ENCODE assay signal across 34 cellular contexts in the genomic region with DNA sequence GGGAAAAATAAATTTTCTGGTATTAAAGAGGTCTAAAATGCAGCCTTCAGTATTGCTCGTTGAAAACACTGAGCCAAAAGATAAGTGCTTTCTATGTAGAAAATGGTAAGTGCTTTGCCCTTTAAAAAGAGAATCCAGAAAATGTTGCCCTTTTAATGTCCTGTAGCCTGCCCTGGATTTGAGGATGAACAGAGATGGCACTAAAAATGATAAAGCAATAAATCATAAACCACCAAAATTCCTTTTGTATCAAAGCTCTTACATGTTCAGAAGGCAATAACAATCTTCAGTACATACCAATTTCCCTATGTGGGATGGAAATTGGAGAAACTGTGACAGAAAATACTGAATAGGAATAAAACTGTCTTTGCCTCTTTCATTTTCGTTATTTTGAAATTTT.
"Had no signal": no experiment of that assay in that cellular context is flagged by ENCODE, and none has a peak within 500 bp of the region (broad histone marks: within the 10 kb centered on the region; RNA-seq: fewer than 3 reads in every experiment).

No MANE protein-coding gene starts in this region.

- H3K9me3 ChIP-seq: adrenal gland, body of pancreas, colonic mucosa, esophagus squamous epithelium, gastrocnemius medialis, heart right ventricle had no signal

- DNase-seq: activated B cell treated with CpG ODN at 0.5 μM for 24 hours; activated CD4-positive, alpha-beta T cell treated with anti-CD3 and anti-CD28 coated beads for 48 hours; activated CD4-positive, alpha-beta T cell treated with anti-CD3 and anti-CD28 coated beads, Interleukin-2, amount 50 U/mL, for 1 hour; activated CD4-positive, alpha-beta T cell treated with anti-CD3 and anti-CD28 coated beads, Interleukin-2, amount 50 U/mL, for 48 hours; activated CD8-positive, alpha-beta memory T cell treated with anti-CD3 and anti-CD28 coated beads, Interleukin-2, amount 10 ng/mL, durations not matched to agents 7 days and 5 days; activated CD8-positive, alpha-beta memory T cell treated with anti-CD3 and anti-CD28 coated beads, Interleukin-2, amount 50 U/mL, for 4 hours; activated CD8-positive, alpha-beta T cell treated with anti-CD3 and anti-CD28 coated beads, Interleukin-2, amount 10 ng/mL, durations not matched to agents 7 days and 5 days; activated effector memory CD4-positive, alpha-beta T cell treated with anti-CD3 and anti-CD28 coated beads, Interleukin-2, amount 50 U/mL, for 16 hours; activated naive CD4-positive, alpha-beta T cell treated with anti-CD3 and anti-CD28 coated beads for 36 hours; activated naive CD8-positive, alpha-beta T cell treated with anti-CD3 and anti-CD28 coated beads for 36 hours; activated naive CD8-positive, alpha-beta T cell treated with anti-CD3 and anti-CD28 coated beads, Interleukin-2, amount 50 U/mL, for 24 hours; activated T-cell treated with anti-CD3 and anti-CD28 coated beads, Interleukin-2, amount 50 U/mL, for 1 hour; activated T-cell treated with anti-CD3 and anti-CD28 coated beads, Interleukin-2, amount 50 U/mL, for 48 hours; adrenal gland; amygdala; aorta; body of pancreas; central memory CD4-positive, alpha-beta T cell; cerebellar nuclear complex; colonic mucosa; effector CD8-positive, alpha-beta T cell; esophagus squamous epithelium; foreskin fibroblast; gastrocnemius medialis; glutamatergic neuron; heart right ventricle; T-helper 1 cell; T-helper 17 cell; T1000; WERI-Rb-1 had no signal

- H3K27me3 ChIP-seq: adrenal gland, body of pancreas, colonic mucosa, esophagus squamous epithelium, gastrocnemius medialis, heart right ventricle had no signal

- H3K4me3 ChIP-seq: adrenal gland, body of pancreas, colonic mucosa, esophagus squamous epithelium, gastrocnemius medialis, heart right ventricle had no signal

- H3K27ac ChIP-seq: adrenal gland, body of pancreas, colonic mucosa, epithelial cell of prostate, esophagus squamous epithelium, gastrocnemius medialis, heart right ventricle, WERI-Rb-1 had no signal

- FAIRE-seq: endometrium, endothelial cell of umbilical vein had no signal

- H3K4me1 ChIP-seq: adrenal gland, body of pancreas, colonic mucosa, esophagus squamous epithelium, gastrocnemius medialis, heart right ventricle had no signal

- ATAC-seq: activated CD4-positive, CD25-positive, alpha-beta regulatory T cell treated with anti-CD3 and anti-CD28 coated beads, Interleukin-2, amount 50 U/mL, for 24 hours; activated CD8-positive, alpha-beta memory T cell treated with anti-CD3 and anti-CD28 coated beads, Interleukin-2, amount 10 ng/mL, durations not matched to agents 7 days and 5 days; activated CD8-positive, alpha-beta T cell treated with anti-CD3 and anti-CD28 coated beads, Interleukin-2, amount 10 ng/mL, durations not matched to agents 7 days and 5 days; activated naive CD8-positive, alpha-beta T cell treated with anti-CD3 and anti-CD28 coated beads, Interleukin-2, amount 50 U/mL, for 24 hours; body of pancreas; gastrocnemius medialis; heart right ventricle; T-helper 17 cell had no signal

- H3K36me3 ChIP-seq: adrenal gland, colonic mucosa, esophagus squamous epithelium, gastrocnemius medialis, heart right ventricle, WERI-Rb-1 had no signal
